In the genomic region with DNA sequence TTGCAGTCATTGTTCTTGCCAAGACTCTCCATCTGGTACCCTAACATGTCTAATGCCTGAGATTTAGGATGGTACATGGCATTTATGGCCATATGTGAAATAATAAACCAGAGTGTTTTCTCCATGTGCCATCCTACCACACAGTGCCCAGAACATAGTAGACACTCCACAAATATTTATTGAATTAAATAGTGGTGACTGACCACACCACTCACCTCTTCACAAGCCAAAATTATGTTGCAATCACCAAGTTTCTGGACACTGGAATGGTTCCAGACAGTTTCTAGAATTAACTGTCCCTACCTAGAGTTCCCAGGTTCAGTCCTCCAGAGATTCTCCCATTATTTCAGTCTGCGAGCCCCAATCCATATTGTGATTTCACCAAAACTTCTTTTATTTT, we compare ENCODE assay signal across 22 cellular contexts.
"Had no signal": no experiment of that assay in that cellular context is flagged by ENCODE, and none has a peak within 500 bp of the region (broad histone marks: within the 10 kb centered on the region; RNA-seq: fewer than 3 reads in every experiment).

No MANE protein-coding gene starts in this region.

- H2AFZ ChIP-seq: neural progenitor cell, parathyroid adenoma had no signal

- H3K4me1 ChIP-seq: neural progenitor cell, parathyroid adenoma, psoas muscle, stomach, thyroid gland, transverse colon, upper lobe of right lung, uterus had no signal

- H3K27me3 ChIP-seq: neural progenitor cell, ovary, stomach, thyroid gland, transverse colon, upper lobe of right lung, uterus had no signal

- H3K4me2 ChIP-seq: neural progenitor cell had no signal

- H3K79me2 ChIP-seq: parathyroid adenoma had no signal

- DNase-seq: naive thymus-derived CD4-positive, alpha-beta T cell; natural killer cell; occipital lobe; ovary; posterior cingulate gyrus; psoas muscle; right cardiac atrium; small intestine; stimulated activated CD4-positive, alpha-beta T cell treated with anti-CD3 and anti-CD28 coated beads, Interleukin-15, amount 100 ng/mL, for 24 hours; stimulated activated CD4-positive, alpha-beta T cell treated with anti-CD3 and anti-CD28 coated beads, Interleukin-2, amount 100 ng/mL, for 24 hours; stimulated activated CD4-positive, alpha-beta T cell treated with anti-CD3 and anti-CD28 coated beads, Interleukin-2, amount 100 ng/mL, for 48 hours; stimulated activated CD4-positive, alpha-beta T cell treated with anti-CD3 and anti-CD28 coated beads, Interleukin-4, amount 100 ng/mL, for 24 hours; stimulated activated naive B cell treated with anti-CD40 and anti-IgM and Interleukin-4, amounts not matched to agents 10 μg/mL and 1 μg/mL and 100 μg/mL, for 72 hours; stimulated activated naive CD4-positive, alpha-beta T cell treated with Interleukin-2 at 50 U/mL for 16 hours; stomach; thyroid gland; transverse colon; upper lobe of right lung; uterus had no signal

- H3K36me3 ChIP-seq: neural progenitor cell, ovary, stomach, thoracic aorta, thyroid gland, transverse colon, upper lobe of right lung, uterus had no signal

- H3K4me3 ChIP-seq: neural progenitor cell, ovary, psoas muscle, stomach, thoracic aorta, thyroid gland, transverse colon, upper lobe of right lung, uterus had no signal

- H3K27ac ChIP-seq: neural progenitor cell, ovary, parathyroid adenoma, psoas muscle, stomach, thoracic aorta, thyroid gland, transverse colon, upper lobe of right lung, uterus had no signal

- H3K9ac ChIP-seq: neural progenitor cell, parathyroid adenoma had no signal

- H3K9me3 ChIP-seq: ovary, psoas muscle, stomach, thoracic aorta, thyroid gland, transverse colon, upper lobe of right lung, uterus had no signal
